19 cellular contexts compared by ENCODE assay signal in genomic region chr5:173771058-173771742, GRCh38.
DNase-seq lines count a peak whose midpoint lies in the region; TF ChIP-seq lines count a peak whose summit lies in the region.
"Had no signal": no experiment of that assay in that cellular context is flagged by ENCODE, and none has a peak within 500 bp of the region (broad histone marks: within the 10 kb centered on the region; RNA-seq: fewer than 3 reads in every experiment).

No MANE protein-coding gene starts in this region.

- BruUV-seq in OCI-LY7 (replicated peaks; lab: Mats Ljungman, UMichigan) = no TSS peak

- H3K79me2 ChIP-seq in OCI-LY7 (ENCODE audit: insufficient read depth, low read depth, low read length) = no peaks in the 10 kb centered on the region

- H3K36me3 Mint-ChIP-seq in progenitor cell of endocrine pancreas (ENCODE audit: insufficient read depth) = no peaks in the 10 kb centered on the region

- DNase-seq in H7 (peak; percentile 64), choroid plexus epithelial cell (ENCODE audit: low read depth) (peak; percentile 40), left kidney (ENCODE audit: low read depth, low spot score) (peak; percentile 80), progenitor cell of endocrine pancreas (ENCODE audit: low spot score, unreplicated experiment) (no peak), dorsolateral prefrontal cortex (no peak), OCI-LY7 (ENCODE audit: low spot score) (no peak), NCI-H1694 (lab: John Stamatoyannopoulos, UW) (no peak), RPMI8226 (no peak)
- DNase-seq: activated CD4-positive, alpha-beta T cell treated with anti-CD3 and anti-CD28 coated beads for 36 hours; activated CD8-positive, alpha-beta memory T cell treated with anti-CD3 and anti-CD28 coated beads, Interleukin-2, amount 50 U/mL, for 4 hours; GF-D8; left ventricle myocardium superior; NCI-H1048; Right ventricle myocardium superior; stimulated activated naive CD4-positive, alpha-beta T cell treated with Interleukin-2 at 50 U/mL for 16 hours; T-helper 17 cell; uterus had no signal

- H3K9me2 ChIP-seq in OCI-LY7 (ENCODE audit: insufficient read depth, low read length) = no peaks in the 10 kb centered on the region

- H3K27me3 ChIP-seq in H7 (ENCODE audit: control insufficient read depth, insufficient read depth, low read length) (no peaks in the 10 kb centered on the region; the same call in 1 of the 2 replicates), dorsolateral prefrontal cortex (no peaks in the 10 kb centered on the region)
- H3K27me3 ChIP-seq: ascending aorta, uterus had no signal

- peaks cover 7% of the 10 kb centered on the region for H3K4me1 Mint-ChIP-seq in progenitor cell of endocrine pancreas (ENCODE audit: low read depth)
- H3K4me1 Mint-ChIP-seq: activated CD4-positive, alpha-beta T cell treated with anti-CD3 and anti-CD28 coated beads for 36 hours had no signal

- intact Hi-C loops in dorsolateral prefrontal cortex (cut with DNase I) (no loop called here), OCI-LY7 (cut with micrococcal nuclease; ENCODE audit: unreplicated experiment) (no loop called here)

- POLR2A ChIA-PET in OCI-LY7 (lab: Charles Lee) = interaction anchor here (1.2 kb wide), 1 partner anchor 25 kb away, joined by 3 read pairs; no protein-coding TSS in a partner anchor

- no peak overlapping the region for H3K4me3 ChIP-seq in H7 (ENCODE audit: insufficient read depth, low read depth, low read length)
- peak overlapping the region; percentile 27 for H3K4me3 ChIP-seq in choroid plexus epithelial cell (ENCODE audit: low read depth, low read length)
- H3K4me3 ChIP-seq in dorsolateral prefrontal cortex = peak overlapping the region in 26 of 59 donors; percentile 0 to 49 (median 25)
- no peak overlapping the region for H3K4me3 ChIP-seq in OCI-LY7 (ENCODE audit: low read depth, low read length, poor library complexity, severe bottlenecking)
- H3K4me3 ChIP-seq: ascending aorta, esophagus muscularis mucosa, uterus had no signal

- peak overlapping the region in 17 of 59 donors; percentile 18 to 93 (median 65) for H3K27ac ChIP-seq in dorsolateral prefrontal cortex
- no peak overlapping the region for H3K27ac ChIP-seq in OCI-LY7 (ENCODE audit: low read depth, low read length, poor library complexity, severe bottlenecking)
- H3K27ac ChIP-seq: ascending aorta, esophagus muscularis mucosa, uterus had no signal

- TF ChIP-seq CTCF in choroid plexus epithelial cell (conservative IDR thresholded peaks at IDR 0.05; ENCODE audit: low read depth, low read length) = no peak
- no peak for TF ChIP-seq CTCF in progenitor cell of endocrine pancreas (IDR thresholded peaks at IDR 0.05; ENCODE audit: unreplicated experiment)
- TF ChIP-seq CTCF in dorsolateral prefrontal cortex (IDR thresholded peaks at IDR 0.05 in 54 of 56, conservative IDR thresholded peaks at IDR 0.05 in 2 of 56; ENCODE audit: low read depth in 1 of 56, partially characterized antibody in 56 of 56) = no peak
- TF ChIP-seq CTCF in OCI-LY7 (conservative IDR thresholded peaks at IDR 0.05; ENCODE audit: low read length) = no peak

- H3K36me3 ChIP-seq in H7 (replicated peaks; ENCODE audit: control insufficient read depth, insufficient read depth, low read length) = no peaks in the 10 kb centered on the region
- no peaks in the 10 kb centered on the region for H3K36me3 ChIP-seq in OCI-LY7 (ENCODE audit: insufficient read depth, low read length)
- H3K36me3 ChIP-seq: ascending aorta, esophagus muscularis mucosa, uterus had no signal

- H3K27me3 Mint-ChIP-seq in progenitor cell of endocrine pancreas = peaks cover 21% of the 10 kb centered on the region
- H3K27me3 Mint-ChIP-seq: activated CD4-positive, alpha-beta T cell treated with anti-CD3 and anti-CD28 coated beads for 36 hours had no signal

- CTCF ChIA-PET in OCI-LY7 (lab: Charles Lee; ENCODE audit: unreplicated experiment) = no interaction called here

- no peak overlapping the region for H2AFZ ChIP-seq in OCI-LY7 (ENCODE audit: low read length)

- H3K9me3 ChIP-seq in OCI-LY7 (ENCODE audit: low read length) = no peaks in the 10 kb centered on the region
- H3K9me3 ChIP-seq: ascending aorta, esophagus muscularis mucosa, uterus had no signal

- H3K4me1 ChIP-seq in OCI-LY7 (ENCODE audit: insufficient read depth, low read length, poor library complexity, severe bottlenecking) = peaks cover 35% of the 10 kb centered on the region
- H3K4me1 ChIP-seq: ascending aorta, uterus had no signal

- H3K4me2 ChIP-seq in OCI-LY7 (ENCODE audit: low read length) = no peak overlapping the region

- peak overlapping the region; percentile 44 for H3K4me3 Mint-ChIP-seq in progenitor cell of endocrine pancreas (ENCODE audit: low read depth)
- H3K4me3 Mint-ChIP-seq: activated CD4-positive, alpha-beta T cell treated with anti-CD3 and anti-CD28 coated beads for 36 hours; T-helper 17 cell had no signal

- no peaks in the 10 kb centered on the region for H3K9me3 Mint-ChIP-seq in progenitor cell of endocrine pancreas (ENCODE audit: low read depth)

- H3K27ac Mint-ChIP-seq in progenitor cell of endocrine pancreas = no peak overlapping the region
- H3K27ac Mint-ChIP-seq: activated CD4-positive, alpha-beta T cell treated with anti-CD3 and anti-CD28 coated beads for 36 hours; T-helper 17 cell had no signal

- H4K20me1 ChIP-seq in OCI-LY7 (ENCODE audit: insufficient read depth, low read length) = no peaks in the 10 kb centered on the region

Comparison
In these comparisons a context has a peak if more than half of its experiments do, and no peak if none do; other contexts are left out.
1. DNase-seq: peak in H7 (single experiment), choroid plexus epithelial cell (single experiment) and left kidney (single experiment); none in progenitor cell of endocrine pancreas (single experiment), dorsolateral prefrontal cortex (0 of 10), OCI-LY7 (single experiment), NCI-H1694 (single experiment) and RPMI8226 (single experiment).